In genomic region chr5:119341452-119342349, GRCh38 we compare ENCODE assay signal across 9 cellular contexts. TPM values are rescaled to one million over a fixed set of nuclear protein-coding genes. Genes with fewer than 3 reads are reported as not detected.
A peak's percentile ranks its signal among the peaks of the same experiment; 100 is the strongest.
DNase-seq lines count a peak whose midpoint lies in the region; ATAC-seq and TF ChIP-seq lines count a peak whose summit lies in the region.
"Had no signal": no experiment of that assay in that cellular context is flagged by ENCODE, and none has a peak within 500 bp of the region (broad histone marks: within the 10 kb centered on the region; RNA-seq: fewer than 3 reads in every experiment).

No MANE protein-coding gene starts in this region.

- TF ChIP-seq EP300 in suprapubic skin (IDR thresholded peaks at IDR 0.05), result no peak

- no peak overlapping the region for H3K23ac ChIP-seq in IMR-90 (ENCODE audit: low read depth, low read length)

- H4K5ac ChIP-seq in IMR-90 (ENCODE audit: low read depth, low read length), result peak overlapping the region; percentile 77

- dilution Hi-C loops in IMR-90 (cut with HindIII; ENCODE audit: low sequenced_read_pairs, unreplicated experiment), result no loop called here

- H4K20me1 ChIP-seq in IMR-90 (ENCODE audit: insufficient read depth, low read length), result no peaks in the 10 kb centered on the region

- POLR2A ChIA-PET in IMR-90 (lab: Charles Lee; ENCODE audit: unreplicated experiment), result no interaction called here

- H3K9me3 Mint-ChIP-seq in dendritic cell treated with granulocyte-macrophage colony-stimulating factor and Interleukin-4, amounts not matched to agents 40 ng/mL and 50 ng/mL, for 4 days, result no peaks in the 10 kb centered on the region
- H3K9me3 Mint-ChIP-seq in glutamatergic neuron (ENCODE audit: unreplicated experiment), result peaks cover 3% of the 10 kb centered on the region

- no peak for DNase-seq in IMR-90
- DNase-seq in posterior vena cava (ENCODE audit: low spot score), result no peak
- DNase-seq in activated effector memory CD4-positive, alpha-beta T cell treated with Interleukin-2 at 50 U/mL for 16 hours, result no peak
- no peak for DNase-seq in glutamatergic neuron
- no peak for DNase-seq in suprapubic skin (ENCODE audit: low spot score in 2 of 2)

- H3K4me1 Mint-ChIP-seq in dendritic cell treated with granulocyte-macrophage colony-stimulating factor and Interleukin-4, amounts not matched to agents 40 ng/mL and 50 ng/mL, for 4 days (ENCODE audit: low read depth), result peaks cover 88% of the 10 kb centered on the region
- peaks cover 10% of the 10 kb centered on the region for H3K4me1 Mint-ChIP-seq in glutamatergic neuron (ENCODE audit: low read depth, unreplicated experiment)

- peaks cover 11% of the 10 kb centered on the region for H3K36me3 Mint-ChIP-seq in dendritic cell treated with granulocyte-macrophage colony-stimulating factor and Interleukin-4, amounts not matched to agents 40 ng/mL and 50 ng/mL, for 4 days (ENCODE audit: low read depth)
- H3K36me3 Mint-ChIP-seq in glutamatergic neuron (ENCODE audit: unreplicated experiment), result no peaks in the 10 kb centered on the region

- no peaks in the 10 kb centered on the region for H3K27me3 Mint-ChIP-seq in dendritic cell treated with granulocyte-macrophage colony-stimulating factor and Interleukin-4, amounts not matched to agents 40 ng/mL and 50 ng/mL, for 4 days
- no peaks in the 10 kb centered on the region for H3K27me3 Mint-ChIP-seq in glutamatergic neuron (ENCODE audit: unreplicated experiment)

- no peaks in the 10 kb centered on the region; the same call in 1 of the 2 replicates for H3K9me1 ChIP-seq in IMR-90 (ENCODE audit: insufficient read depth, low read length)

- H2BK120ac ChIP-seq in IMR-90 (ENCODE audit: low read depth, low read length), result no peak overlapping the region; the same call in 1 of the 2 replicates

- H3K27ac Mint-ChIP-seq in dendritic cell treated with granulocyte-macrophage colony-stimulating factor and Interleukin-4, amounts not matched to agents 40 ng/mL and 50 ng/mL, for 4 days, result peak overlapping the region; percentile 81
- no peak overlapping the region for H3K27ac Mint-ChIP-seq in glutamatergic neuron (ENCODE audit: unreplicated experiment)

- no peak overlapping the region for H3K27ac ChIP-seq in IMR-90 (ENCODE audit: insufficient read depth, low read length)
- no peak overlapping the region for H3K27ac ChIP-seq in suprapubic skin

- no peak overlapping the region for H2AFZ ChIP-seq in IMR-90 (replicated peaks; ENCODE audit: low read length, poor library complexity)

- no CpG with 5 or more reads among the region's 6 CpGs for WGBS in IMR-90 (ENCODE audit: extremely low coverage in 2 of 2, insufficient read length in 1 of 2), 2 experiments
- 73% methylated on average over 6 of the region's 6 CpGs for WGBS in suprapubic skin

- TF ChIP-seq POLR2A in IMR-90 (IDR thresholded peaks at IDR 0.05; ENCODE audit: low read depth, low read length), result no peak
- no peak for TF ChIP-seq POLR2A in suprapubic skin (IDR thresholded peaks at IDR 0.05)

- no peaks in the 10 kb centered on the region for H3K36me3 ChIP-seq in IMR-90 (ENCODE audit: control insufficient read depth, insufficient read depth, low read length)
- H3K36me3 ChIP-seq in suprapubic skin, result no peaks in the 10 kb centered on the region
- H3K36me3 ChIP-seq: HAP-1 had no signal

- H2BK15ac ChIP-seq in IMR-90 (ENCODE audit: low read depth, low read length), result no peak overlapping the region

- H3K14ac ChIP-seq in IMR-90 (replicated peaks; ENCODE audit: low read depth, low read length), result peak overlapping the region; percentile 22; the same call in 1 of the 2 replicates

- CTCF ChIA-PET in IMR-90 (lab: Yijun Ruan, JAX), result interaction anchor here (0.6 to 0.7 kb wide), 2 partner anchors 10 to 58 kb away, joined by 3 to 7 read pairs; no protein-coding TSS in a partner anchor

- H3K4me3 ChIP-seq in IMR-90 (ENCODE audit: insufficient read depth, low read depth, low read length) (no peak overlapping the region), suprapubic skin (no peak overlapping the region)
- H3K4me3 ChIP-seq: HAP-1 had no signal

- no peak overlapping the region; a peak in 1 of 4 replicates for H4K8ac ChIP-seq in IMR-90 (ENCODE audit: low read depth in 2 of 2, low read length in 2 of 2)

- ATAC-seq in GM18499 (IDR thresholded peaks at IDR 0.05; ENCODE audit: insufficient read depth, unreplicated experiment), result peak; percentile 28
- ATAC-seq in GM21576 (IDR thresholded peaks at IDR 0.05; ENCODE audit: unreplicated experiment), result peak; percentile 49
- 0 out of 2 replicates have a peak, but pooled peaks have one; percentile 10 for ATAC-seq in IMR-90 (ENCODE audit: low read depth)

- H2BK5ac ChIP-seq in IMR-90 (ENCODE audit: low read depth, low read length, poor library complexity, severe bottlenecking), result no peak overlapping the region

- H3K27me3 ChIP-seq in IMR-90 (ENCODE audit: control insufficient read depth, insufficient read depth, low read length) (no peaks in the 10 kb centered on the region), suprapubic skin (no peaks in the 10 kb centered on the region)

- no peaks in the 10 kb centered on the region for H3K9me3 ChIP-seq in IMR-90 (ENCODE audit: control insufficient read depth, insufficient read depth, low read length)
- no peaks in the 10 kb centered on the region for H3K9me3 ChIP-seq in suprapubic skin
- H3K9me3 ChIP-seq: HAP-1 had no signal

- H3K9ac ChIP-seq in IMR-90 (ENCODE audit: low read depth, low read length), result no peak overlapping the region

- TF ChIP-seq CTCF in IMR-90 (conservative IDR thresholded peaks at IDR 0.05; ENCODE audit: low read depth, low read length), result no peak
- no peak for TF ChIP-seq CTCF in glutamatergic neuron (IDR thresholded peaks at IDR 0.05; ENCODE audit: partially characterized antibody, unreplicated experiment)
- TF ChIP-seq CTCF in suprapubic skin (IDR thresholded peaks at IDR 0.05), result no peak

- H3K18ac ChIP-seq in IMR-90 (ENCODE audit: low read depth, low read length), result peak overlapping the region; percentile 88; the same call in 1 of the 2 replicates

- H3K4me3 Mint-ChIP-seq in dendritic cell treated with granulocyte-macrophage colony-stimulating factor and Interleukin-4, amounts not matched to agents 40 ng/mL and 50 ng/mL, for 4 days, result peak overlapping the region; percentile 45
- H3K4me3 Mint-ChIP-seq in glutamatergic neuron (ENCODE audit: unreplicated experiment), result no peak overlapping the region

- H3K4me2 ChIP-seq in IMR-90 (ENCODE audit: low read depth, low read length), result no peak overlapping the region

- H2AK9ac ChIP-seq in IMR-90 (replicated peaks; ENCODE audit: low read depth, low read length, poor library complexity), result no peak overlapping the region

- H3K56ac ChIP-seq in IMR-90 (ENCODE audit: extremely low read depth, insufficient read depth, low read length), result no peak overlapping the region

- intact Hi-C loops in IMR-90 (cut with micrococcal nuclease), result no loop called here
- intact Hi-C loops in dendritic cell treated with granulocyte-macrophage colony-stimulating factor and Interleukin-4, amounts not matched to agents 40 ng/mL and 50 ng/mL, for 4 days (cut with micrococcal nuclease), result loop anchor here (1.0 to 2.0 kb wide), 2 partner anchors 15 to 17 kb away; partner anchors contain the start of gene TNFAIP8
- intact Hi-C loops in posterior vena cava (cut with DNase I), result no loop called here

- H2AK5ac ChIP-seq in IMR-90 (ENCODE audit: low read depth, low read length), result no peak overlapping the region

- H3K4me1 ChIP-seq in IMR-90 (ENCODE audit: control insufficient read depth, insufficient read depth, low read length) (peaks cover 7% of the 10 kb centered on the region), suprapubic skin (peaks cover 23% of the 10 kb centered on the region)

- no peak for TF ChIP-seq RAD21 in IMR-90 (IDR thresholded peaks at IDR 0.05; ENCODE audit: low read length)

- peak overlapping the region; percentile 8; the same call in 1 of the 2 replicates for H2BK20ac ChIP-seq in IMR-90 (ENCODE audit: low read depth, low read length)

- H4K91ac ChIP-seq in IMR-90 (ENCODE audit: insufficient read depth, low read depth, low read length), result 0 out of 2 replicates have a peak overlapping the region, but pooled peaks have one; percentile 15

- in situ Hi-C loops in IMR-90 (cut with MboI; ENCODE audit: low sequenced_read_pairs), result no loop called here

- H3K79me1 ChIP-seq in IMR-90 (ENCODE audit: low read depth in 1 of 2, low read length in 2 of 2), result peaks cover 3 to 16% of the 10 kb centered on the region in 2 experiments; a peak in 3 of 4 replicates

- BruUV-seq in IMR-90 (replicated peaks; lab: Mats Ljungman, UMichigan), result no TSS peak

- no peak overlapping the region for H3K4ac ChIP-seq in IMR-90 (ENCODE audit: low read depth, low read length)

TF ChIP-seq in IMR-90, 13 proteins besides CTCF, POLR2A, EP300 and RAD21 (continues in another document):
- TF ChIP-seq MAZ (IDR thresholded peaks at IDR 0.05; ENCODE audit: borderline replicate concordance, low read depth, low read length) (no peak), NFE2L2 (IDR thresholded peaks at IDR 0.05; ENCODE audit: low read depth, low read length) (no peak), SMC3 (IDR thresholded peaks at IDR 0.05; ENCODE audit: low read depth, low read length) (no peak), MXI1 (IDR thresholded peaks at IDR 0.05; ENCODE audit: borderline replicate concordance, low read depth, low read length) (no peak)
- TF ChIP-seq, protein P1, sequence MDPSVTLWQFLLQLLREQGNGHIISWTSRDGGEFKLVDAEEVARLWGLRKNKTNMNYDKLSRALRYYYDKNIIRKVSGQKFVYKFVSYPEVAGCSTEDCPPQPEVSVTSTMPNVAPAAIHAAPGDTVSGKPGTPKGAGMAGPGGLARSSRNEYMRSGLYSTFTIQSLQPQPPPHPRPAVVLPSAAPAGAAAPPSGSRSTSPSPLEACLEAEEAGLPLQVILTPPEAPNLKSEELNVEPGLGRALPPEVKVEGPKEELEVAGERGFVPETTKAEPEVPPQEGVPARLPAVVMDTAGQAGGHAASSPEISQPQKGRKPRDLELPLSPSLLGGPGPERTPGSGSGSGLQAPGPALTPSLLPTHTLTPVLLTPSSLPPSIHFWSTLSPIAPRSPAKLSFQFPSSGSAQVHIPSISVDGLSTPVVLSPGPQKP (IDR thresholded peaks at IDR 0.05; ENCODE audit: borderline replicate concordance, low read depth, low read length), result no peak
- TF ChIP-seq, protein P2, sequence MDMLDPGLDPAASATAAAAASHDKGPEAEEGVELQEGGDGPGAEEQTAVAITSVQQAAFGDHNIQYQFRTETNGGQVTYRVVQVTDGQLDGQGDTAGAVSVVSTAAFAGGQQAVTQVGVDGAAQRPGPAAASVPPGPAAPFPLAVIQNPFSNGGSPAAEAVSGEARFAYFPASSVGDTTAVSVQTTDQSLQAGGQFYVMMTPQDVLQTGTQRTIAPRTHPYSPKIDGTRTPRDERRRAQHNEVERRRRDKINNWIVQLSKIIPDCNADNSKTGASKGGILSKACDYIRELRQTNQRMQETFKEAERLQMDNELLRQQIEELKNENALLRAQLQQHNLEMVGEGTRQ (IDR thresholded peaks at IDR 0.05; ENCODE audit: low read depth, low read length), result no peak

RNA-seq across cellular contexts. Expression of gene TNFAIP8, which starts 14.1 kb away (rescaled TPM):
- total RNA-seq in IMR-90 (2012; rRNA removed) (29.9 and 42.5 TPM in 2 replicates), posterior vena cava (10 to 100 TPM; 10.8 to 12.4 TPM), glutamatergic neuron (ENCODE audit: unreplicated experiment) (2.5 TPM), suprapubic skin (10 to 100 TPM; 37.2 to 49.1 (median 43.3) TPM)
- polyA plus RNA-seq in IMR-90 (2012; rRNA removed), result 16.2 and 20.3 TPM in 2 replicates
- polyA plus RNA-seq in IMR-90 (2012; cell fraction: cytosol; rRNA removed), result 2.1 and 6.1 TPM in 2 replicates
- 1.7 and 6.6 TPM in 2 replicates for polyA plus RNA-seq in IMR-90 (2012; cell fraction: nucleus; rRNA removed; ENCODE audit: low replicate concordance)
